In the genomic region with DNA sequence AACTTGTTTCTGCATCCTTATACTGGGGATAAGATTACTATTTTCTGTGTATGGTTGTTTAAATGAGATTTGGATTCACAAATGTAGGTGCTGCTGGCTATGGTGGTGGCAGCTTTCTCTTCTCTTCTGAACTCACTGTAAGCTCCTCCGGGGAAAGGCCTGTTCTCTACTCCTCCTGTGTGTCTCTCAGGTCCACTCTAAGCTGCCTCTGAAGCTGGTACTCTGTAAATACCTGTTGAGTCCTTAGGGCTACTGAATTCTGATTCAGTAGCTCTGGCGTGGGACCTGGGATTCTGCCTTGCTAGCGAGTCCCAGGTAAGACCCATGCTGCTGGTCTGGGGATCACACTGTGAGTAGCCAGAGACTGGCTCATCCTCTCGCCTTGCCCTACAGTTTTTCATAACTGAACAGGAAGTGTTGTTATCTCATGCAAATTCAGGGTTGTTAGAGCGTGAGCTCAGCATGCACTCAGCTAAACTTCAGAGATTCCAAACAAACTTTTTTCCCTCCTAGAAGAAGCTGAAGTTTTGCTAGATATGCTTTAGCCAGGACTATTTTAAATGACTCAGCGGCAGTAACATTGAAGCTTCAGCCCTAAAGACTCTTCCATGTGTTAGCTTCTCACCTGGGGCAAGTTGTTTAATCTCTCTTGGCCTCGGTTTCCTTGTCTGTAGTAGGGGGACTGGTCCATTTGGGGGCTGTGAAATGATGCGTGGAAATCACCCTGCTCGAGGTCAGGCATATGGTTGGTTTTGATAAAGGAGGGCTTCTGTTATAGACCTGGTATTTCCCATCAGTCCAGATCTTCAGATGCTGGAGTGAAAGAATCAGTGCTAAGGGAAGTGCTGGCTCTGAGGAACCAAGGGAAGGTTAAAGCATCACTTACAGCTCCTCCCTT, we compare ENCODE assay signal across 9 cellular contexts.
DNase-seq lines count a peak whose midpoint lies in the region; ATAC-seq and TF ChIP-seq lines count a peak whose summit lies in the region.
"Had no signal": no experiment of that assay in that cellular context is flagged by ENCODE, and none has a peak within 500 bp of the region (broad histone marks: within the 10 kb centered on the region; RNA-seq: fewer than 3 reads in every experiment).

No MANE protein-coding gene starts in this region.

- H3K4me1 Mint-ChIP-seq in activated CD4-positive, alpha-beta memory T cell treated with anti-CD3 and anti-CD28 coated beads, Interleukin-2, amount 10 ng/mL, durations not matched to agents 7 days and 5 days: no peaks in the 10 kb centered on the region
- H3K4me1 Mint-ChIP-seq in activated naive CD8-positive, alpha-beta T cell treated with anti-CD3 and anti-CD28 coated beads for 36 hours: no peaks in the 10 kb centered on the region

- H3K4me3 ChIP-seq in vagina: no peak overlapping the region

- no peaks in the 10 kb centered on the region for H3K27me3 ChIP-seq in vagina

- H3K4me3 Mint-ChIP-seq in activated CD4-positive, alpha-beta memory T cell treated with anti-CD3 and anti-CD28 coated beads, Interleukin-2, amount 10 ng/mL, durations not matched to agents 7 days and 5 days: no peak overlapping the region
- no peak overlapping the region for H3K4me3 Mint-ChIP-seq in activated naive CD8-positive, alpha-beta T cell treated with anti-CD3 and anti-CD28 coated beads for 36 hours
- H3K4me3 Mint-ChIP-seq: activated naive CD8-positive, alpha-beta T cell had no signal

- H3K27me3 Mint-ChIP-seq in activated CD4-positive, alpha-beta memory T cell treated with anti-CD3 and anti-CD28 coated beads, Interleukin-2, amount 10 ng/mL, durations not matched to agents 7 days and 5 days: no peaks in the 10 kb centered on the region
- H3K27me3 Mint-ChIP-seq in activated naive CD8-positive, alpha-beta T cell treated with anti-CD3 and anti-CD28 coated beads for 36 hours: peaks cover 3% of the 10 kb centered on the region

- TF ChIP-seq POLR2A in vagina (IDR thresholded peaks at IDR 0.05): no peak

- H3K36me3 ChIP-seq in vagina: no peaks in the 10 kb centered on the region

- intact Hi-C loops in vagina (cut with DNase I): no loop called here

- H3K36me3 Mint-ChIP-seq in activated CD4-positive, alpha-beta memory T cell treated with anti-CD3 and anti-CD28 coated beads, Interleukin-2, amount 10 ng/mL, durations not matched to agents 7 days and 5 days (ENCODE audit: low read depth): no peaks in the 10 kb centered on the region
- no peaks in the 10 kb centered on the region for H3K36me3 Mint-ChIP-seq in activated naive CD8-positive, alpha-beta T cell treated with anti-CD3 and anti-CD28 coated beads for 36 hours
- H3K36me3 Mint-ChIP-seq: activated naive CD8-positive, alpha-beta T cell had no signal

- H3K27ac ChIP-seq in epithelial cell of prostate (peak overlapping the region; percentile 67), vagina (peak overlapping the region; percentile 82)

- no peaks in the 10 kb centered on the region for H3K9me3 Mint-ChIP-seq in activated CD4-positive, alpha-beta memory T cell treated with anti-CD3 and anti-CD28 coated beads, Interleukin-2, amount 10 ng/mL, durations not matched to agents 7 days and 5 days
- H3K9me3 Mint-ChIP-seq in activated naive CD8-positive, alpha-beta T cell treated with anti-CD3 and anti-CD28 coated beads for 36 hours: no peaks in the 10 kb centered on the region

- no peak for DNase-seq in epithelial cell of prostate (ENCODE audit: low read depth, low spot score)
- DNase-seq in vagina (ENCODE audit: extremely low spot score in 2 of 2): no peak
- no peak for DNase-seq in activated CD4-positive, alpha-beta memory T cell treated with anti-CD3 and anti-CD28 coated beads, Interleukin-2, amount 10 ng/mL, durations not matched to agents 7 days and 5 days
- DNase-seq in activated naive CD8-positive, alpha-beta T cell treated with anti-CD3 and anti-CD28 coated beads for 36 hours: no peak
- DNase-seq: DMS53 had no signal

- TF ChIP-seq CTCF in vagina (IDR thresholded peaks at IDR 0.05): no peak

- ATAC-seq in GM19455 (IDR thresholded peaks at IDR 0.05; ENCODE audit: unreplicated experiment) (peak; percentile 91), HG03432 (IDR thresholded peaks at IDR 0.05; ENCODE audit: unreplicated experiment) (peak; percentile 67), HG02763 (IDR thresholded peaks at IDR 0.05; ENCODE audit: unreplicated experiment) (no peak)

- H3K4me1 ChIP-seq in vagina: peaks cover 27% of the 10 kb centered on the region

- H3K27ac Mint-ChIP-seq in activated CD4-positive, alpha-beta memory T cell treated with anti-CD3 and anti-CD28 coated beads, Interleukin-2, amount 10 ng/mL, durations not matched to agents 7 days and 5 days: no peak overlapping the region
- no peak overlapping the region for H3K27ac Mint-ChIP-seq in activated naive CD8-positive, alpha-beta T cell treated with anti-CD3 and anti-CD28 coated beads for 36 hours
- H3K27ac Mint-ChIP-seq: activated naive CD8-positive, alpha-beta T cell had no signal

- CTCF ChIA-PET in activated CD4-positive, alpha-beta memory T cell treated with anti-CD3 and anti-CD28 coated beads, Interleukin-2, amount 10 ng/mL, durations not matched to agents 7 days and 5 days (lab: Charles Lee): no interaction called here

- H3K9me3 ChIP-seq in vagina: no peaks in the 10 kb centered on the region

- POLR2A ChIA-PET in activated CD4-positive, alpha-beta memory T cell treated with anti-CD3 and anti-CD28 coated beads, Interleukin-2, amount 10 ng/mL, durations not matched to agents 7 days and 5 days (lab: Charles Lee): no interaction called here
